ENCODE assay signal across 12 cellular contexts in the genomic region with DNA sequence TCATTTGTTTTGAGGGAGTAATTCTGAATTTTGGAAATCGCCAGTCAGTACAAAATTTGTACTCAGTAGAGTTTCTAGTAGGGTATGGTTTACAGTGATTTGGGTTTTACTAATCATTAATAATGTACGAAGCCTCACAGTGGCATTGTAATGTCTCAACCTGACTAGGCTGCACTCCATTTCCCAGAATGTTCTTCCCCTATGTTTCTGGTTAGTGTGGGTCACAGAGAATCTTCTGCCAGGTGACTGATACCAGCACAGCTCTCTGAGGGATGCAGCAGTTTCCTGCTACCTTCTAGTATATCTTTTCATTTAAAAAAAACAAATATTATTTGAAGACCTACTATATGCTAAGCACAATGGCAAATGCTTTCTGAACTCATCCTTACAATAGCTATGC.
A peak's percentile ranks its signal among the peaks of the same experiment; 100 is the strongest.
DNase-seq lines count a peak whose midpoint lies in the region; ATAC-seq, FAIRE-seq and TF ChIP-seq lines count a peak whose summit lies in the region.
"Had no signal": no experiment of that assay in that cellular context is flagged by ENCODE, and none has a peak within 500 bp of the region (broad histone marks: within the 10 kb centered on the region; RNA-seq: fewer than 3 reads in every experiment).

No MANE protein-coding gene starts in this region.

- peak overlapping the region; percentile 68 to 96 (median 89); a peak in 6 of 7 replicates for H3K27ac Mint-ChIP-seq in H9

- H3K4me3 ChIP-seq in HepG2 (replicated peaks in 1 of 3; ENCODE audit: insufficient read depth in 1 of 3, low read depth in 2 of 3, low read length in 3 of 3): no peak overlapping the region
- H3K4me3 ChIP-seq: prostate gland had no signal

- FAIRE-seq in HepG2 (lab: Jason Lieb, UNC) (no peak), GM12892 (lab: Jason Lieb, UNC) (no peak)

- no peaks in the 10 kb centered on the region for H3K79me1 ChIP-seq in H9 (ENCODE audit: insufficient read depth, low read depth, low read length, poor library complexity, severe bottlenecking)

- H3K14ac ChIP-seq in H9 (ENCODE audit: insufficient read depth, low read length): no peak overlapping the region; the same call in 1 of the 2 replicates

- no peaks in the 10 kb centered on the region for H3K27me3 Mint-ChIP-seq in H9 (ENCODE audit: low read depth)

- H3K9me3 ChIP-seq in H9 (ENCODE audit: control insufficient read depth, low read depth, low read length) (no peaks in the 10 kb centered on the region), HepG2 (ENCODE audit: low read length) (no peaks in the 10 kb centered on the region)
- H3K9me3 ChIP-seq: esophagus squamous epithelium, prostate gland had no signal

- TF ChIP-seq CTCF in H9 (conservative IDR thresholded peaks at IDR 0.05) (no peak), RWPE1 (conservative IDR thresholded peaks at IDR 0.05; ENCODE audit: low read depth) (no peak), HepG2 (CRISPR knock-in tag; IDR thresholded peaks at IDR 0.05) (no peak)

- no peak for TF ChIP-seq RAD21 in HepG2 (CRISPR knock-in tag; IDR thresholded peaks at IDR 0.05)

- H2BK5ac ChIP-seq in H9 (ENCODE audit: insufficient read length, low read length): no peak overlapping the region

- H3K23ac ChIP-seq in H9 (ENCODE audit: insufficient read length, low read depth, low read length): no peak overlapping the region

- H2BK120ac ChIP-seq in H9 (ENCODE audit: low read depth, low read length, poor library complexity, severe bottlenecking): no peak overlapping the region

- no peak overlapping the region for H2BK15ac ChIP-seq in H9 (ENCODE audit: low read depth, low read length)

- TF ChIP-seq EP300 in HepG2 (IDR thresholded peaks at IDR 0.05; ENCODE audit: low read depth in 2 of 2, low read length in 2 of 2): no peak
- TF ChIP-seq EP300 in HepG2 (CRISPR knock-in tag; IDR thresholded peaks at IDR 0.05; ENCODE audit: borderline replicate concordance): no peak

- BruUV-seq in HepG2 (replicated peaks; lab: Mats Ljungman, UMichigan): no TSS peak

- intact Hi-C loops in HepG2 (cut with micrococcal nuclease; ENCODE audit: unreplicated experiment): no loop called here

- H3K23me2 ChIP-seq in H9 (ENCODE audit: insufficient read length, low read depth, low read length, poor library complexity, severe bottlenecking): no peaks in the 10 kb centered on the region

- POLR2A ChIA-PET in RWPE1 (lab: Yijun Ruan, JAX; ENCODE audit: low non-redundant PET) (no interaction called here), HepG2 (lab: Yijun Ruan, JAX) (no interaction called here)

- no peak overlapping the region for H4K8ac ChIP-seq in H9 (replicated peaks; ENCODE audit: insufficient read length, low read depth, low read length)

- peaks cover 0 to 5% (median 4%) of the 10 kb centered on the region in 3 experiments; a peak in 2 of 7 replicates for H3K36me3 Mint-ChIP-seq in H9 (ENCODE audit: insufficient read depth in 1 of 3, low read depth in 3 of 3)

- no peak overlapping the region for H2BK12ac ChIP-seq in H9 (ENCODE audit: insufficient read length, low read depth, low read length)

- no peaks in the 10 kb centered on the region; a peak in 1 of 5 replicates for H3K9me3 Mint-ChIP-seq in H9

- TF ChIP-seq POLR2A in HepG2 (IDR thresholded peaks at IDR 0.05; ENCODE audit: insufficient read depth in 1 of 2, low read depth in 2 of 2, low read length in 2 of 2): no peak
- no peak for TF ChIP-seq POLR2A in GM12892 (IDR thresholded peaks at IDR 0.05; ENCODE audit: low read depth, low read length)

- H3K4me3 Mint-ChIP-seq in H9: no peak overlapping the region

- H3K79me2 ChIP-seq in H9 (ENCODE audit: insufficient read depth, low read length) (peaks cover under 1% of the 10 kb centered on the region; the same call in 1 of the 2 replicates), HepG2 (ENCODE audit: insufficient read depth, low read length) (no peaks in the 10 kb centered on the region)

- H2AFZ ChIP-seq in H9 (ENCODE audit: low read length) (no peak overlapping the region), HepG2 (ENCODE audit: low read length) (no peak overlapping the region)

- ATAC-seq in GM18498 (IDR thresholded peaks at IDR 0.05; ENCODE audit: unreplicated experiment): peak; percentile 29
- ATAC-seq in HepG2: no peak
- no peak for ATAC-seq in esophagus mucosa

- H3K4ac ChIP-seq in H9 (ENCODE audit: low read depth, low read length): no peak overlapping the region

- no peak overlapping the region for H3K4me2 ChIP-seq in H9 (ENCODE audit: insufficient read depth, insufficient read length, low read length)
- H3K4me2 ChIP-seq in HepG2 (ENCODE audit: low read depth, low read length): peak overlapping the region; percentile 76; the same call in 1 of the 2 replicates

- H3K9ac ChIP-seq in H9 (ENCODE audit: extremely low read depth, insufficient read length, low read length) (no peak overlapping the region), HepG2 (ENCODE audit: insufficient read depth, low read depth, low read length) (no peak overlapping the region)

- H3K27ac ChIP-seq in H9 (ENCODE audit: insufficient read length, low read depth, low read length) (no peak overlapping the region), RWPE1 (peak overlapping the region; percentile 75), HepG2 (ENCODE audit: extremely low read length, insufficient read depth, low read length) (peak overlapping the region; percentile 68)

- no peaks in the 10 kb centered on the region for H4K20me1 ChIP-seq in H9 (ENCODE audit: control insufficient read depth, insufficient read depth, insufficient read length)
- no peaks in the 10 kb centered on the region for H4K20me1 ChIP-seq in HepG2 (ENCODE audit: insufficient read depth, low read length)

- WGBS in H9 (ENCODE audit: extremely low coverage, insufficient read length, low lambda C conversion rate): no CpG with 5 or more reads among the region's 2 CpGs
- 92% methylated on average over 2 of the region's 2 CpGs for WGBS in HepG2 (ENCODE audit: low lambda C conversion rate)

- in situ Hi-C loops in HepG2 (cut with HindIII; ENCODE audit: extremely low pct_ligation_motif_present, low pct_unique_long_range_greater_than_20kb): no loop called here

- H3K36me3 ChIP-seq in HepG2 (replicated peaks in 1 of 2; ENCODE audit: control insufficient read depth in 1 of 2, insufficient read depth in 2 of 2, low read length in 2 of 2): no peaks in the 10 kb centered on the region
- H3K36me3 ChIP-seq: esophagus squamous epithelium, prostate gland had no signal

- H3K18ac ChIP-seq in H9 (ENCODE audit: insufficient read length, low read depth, low read length): no peak overlapping the region

- H3K4me1 ChIP-seq in H9 (ENCODE audit: insufficient read depth, low read length) (peaks cover 12% of the 10 kb centered on the region; the same call in 1 of the 2 replicates), HepG2 (ENCODE audit: insufficient read depth, low read length) (peaks cover 38% of the 10 kb centered on the region)
- H3K4me1 ChIP-seq: prostate gland had no signal

- peaks cover 52 to 57% of the 10 kb centered on the region in 2 experiments for H3K4me1 Mint-ChIP-seq in H9

- no peak overlapping the region for H4K5ac ChIP-seq in H9 (ENCODE audit: insufficient read length, low read depth, low read length)

- CTCF ChIA-PET in RWPE1 (lab: Yijun Ruan, JAX) (interaction anchor here (0.6 to 1.6 kb wide), 2 partner anchors 113 to 154 kb away, joined by 5 to 7 read pairs; partner anchors contain the start of gene PTPN14), HepG2 (lab: Yijun Ruan, JAX; ENCODE audit: low intra/inter-chr PET ratio, low total read pairs) (no interaction called here)

- H3K27me3 ChIP-seq in H9 (ENCODE audit: insufficient read depth, low read length) (no peaks in the 10 kb centered on the region), HepG2 (ENCODE audit: control insufficient read depth in 1 of 2, insufficient read depth in 2 of 2, low read length in 2 of 2) (no peaks in the 10 kb centered on the region)
- H3K27me3 ChIP-seq: esophagus squamous epithelium had no signal

- no peak overlapping the region for H2BK20ac ChIP-seq in H9 (ENCODE audit: low read depth, low read length, poor library complexity, severe bottlenecking)

- H3T11ph ChIP-seq in H9 (ENCODE audit: low read length): no peak overlapping the region

- H2AK5ac ChIP-seq in H9 (ENCODE audit: insufficient read length, low read length): no peak overlapping the region

- no peak for DNase-seq in H9
- no peak for DNase-seq in RWPE1 (ENCODE audit: low spot score)
- no peak for DNase-seq in HepG2 (ENCODE audit: low spot score)
- no peak for DNase-seq in GM12892 (ENCODE audit: insufficient read length)
- no peak for DNase-seq in AG08395 (ENCODE audit: low spot score)
- no peak for DNase-seq in effector CD4-positive, alpha-beta T cell
- DNase-seq: activated CD4-positive, alpha-beta T cell treated with anti-CD3 and anti-CD28 coated beads for 1 hour; esophagus squamous epithelium; NCI-H1105 treated with DMSO at 0.1 percent for 48 hours had no signal

- H3K56ac ChIP-seq in H9 (ENCODE audit: insufficient read length, low read depth, low read length): no peak overlapping the region

- no peak overlapping the region for H4K91ac ChIP-seq in H9 (ENCODE audit: insufficient read length, low read depth, low read length)

TF ChIP-seq in HepG2, 621 proteins besides CTCF, POLR2A, EP300 and RAD21:
- TF ChIP-seq TCF7L2 (IDR thresholded peaks at IDR 0.05; ENCODE audit: low read depth, low read length): no peak
- TF ChIP-seq NPAS2 (CRISPR knock-in tag; IDR thresholded peaks at IDR 0.05; ENCODE audit: borderline replicate concordance): no peak
- no peak for TF ChIP-seq NR2F6 (IDR thresholded peaks at IDR 0.05)
- no peak for TF ChIP-seq NR2F6 (CRISPR knock-in tag; IDR thresholded peaks at IDR 0.05)
- TF ChIP-seq ZNF383 (CRISPR knock-in tag; IDR thresholded peaks at IDR 0.05; ENCODE audit: borderline replicate concordance): no peak
- no peak for TF ChIP-seq ZNF282 (IDR thresholded peaks at IDR 0.05; ENCODE audit: partially characterized antibody)
- no peak for TF ChIP-seq NFIB (CRISPR knock-in tag; IDR thresholded peaks at IDR 0.05; ENCODE audit: borderline replicate concordance)
- no peak for TF ChIP-seq ATM (IDR thresholded peaks at IDR 0.05; ENCODE audit: borderline replicate concordance)
- TF ChIP-seq SSRP1 (CRISPR knock-in tag; IDR thresholded peaks at IDR 0.05): no peak
- no peak for TF ChIP-seq HNRNPLL (IDR thresholded peaks at IDR 0.05; ENCODE audit: low read depth, low read length, poor library complexity, severe bottlenecking)
- TF ChIP-seq SALL1 (CRISPR knock-in tag; IDR thresholded peaks at IDR 0.05): no peak
- no peak for TF ChIP-seq HOXD1 (CRISPR knock-in tag; IDR thresholded peaks at IDR 0.05)
